8 cellular contexts compared by ENCODE assay signal in genomic region chr6:157107915-157108651, GRCh38.
DNase-seq lines count a peak whose midpoint lies in the region; FAIRE-seq and TF ChIP-seq lines count a peak whose summit lies in the region.

No MANE protein-coding gene starts in this region.

- H3K27me3 ChIP-seq in mammary epithelial cell (ENCODE audit: insufficient read depth, low read length) = no peaks in the 10 kb centered on the region
- no peaks in the 10 kb centered on the region for H3K27me3 ChIP-seq in muscle layer of colon (ENCODE audit: control insufficient read depth in 1 of 2, insufficient read depth in 2 of 2, low read length in 2 of 2)

- no peak overlapping the region for H3K4me2 ChIP-seq in mammary epithelial cell (ENCODE audit: insufficient read depth, low read depth, low read length)

- TF ChIP-seq CTCF in AG10803 (conservative IDR thresholded peaks at IDR 0.05; ENCODE audit: low read length) (no peak), mammary epithelial cell (conservative IDR thresholded peaks at IDR 0.05 in 1 of 2, IDR thresholded peaks at IDR 0.05 in 1 of 2; ENCODE audit: extremely low read depth in 1 of 2, insufficient read depth in 1 of 2, low read depth in 1 of 2, low read length in 2 of 2) (no peak)

- DNase-seq in AG10803 (ENCODE audit: low read depth) = peak; percentile 88
- peak; percentile 43 for DNase-seq in NCI-H1436 (lab: John Stamatoyannopoulos, UW)
- DNase-seq in mammary epithelial cell = peak; percentile 84
- DNase-seq in NCI-H524 treated with DMSO at 0.1 percent for 48 hours (lab: John Stamatoyannopoulos, UW) = no peak
- no peak for DNase-seq in NCI-H748 (lab: John Stamatoyannopoulos, UW; ENCODE audit: unreplicated experiment)
- no peak for DNase-seq in NCI-H2081 treated with DMSO at 0.1 percent for 48 hours (lab: John Stamatoyannopoulos, UW)
- DNase-seq in frontal cortex (ENCODE audit: low spot score in 2 of 2) = no peak

- intact Hi-C loops in mammary epithelial cell (cut with micrococcal nuclease) = loop anchor here (1.0 kb wide), 1 partner anchor 41 kb away; no protein-coding TSS in a partner anchor

- H3K36me3 ChIP-seq in mammary epithelial cell (ENCODE audit: insufficient read depth, low read length) (no peaks in the 10 kb centered on the region), muscle layer of colon (ENCODE audit: insufficient read depth, low read length) (no peaks in the 10 kb centered on the region)

- H3K4me3 ChIP-seq in AG10803 (ENCODE audit: low read length) (no peak overlapping the region), mammary epithelial cell (replicated peaks in 1 of 3; ENCODE audit: insufficient read depth in 1 of 3, low read depth in 2 of 3, low read length in 3 of 3) (no peak overlapping the region), muscle layer of colon (ENCODE audit: low read depth in 1 of 2, low read length in 2 of 2) (no peak overlapping the region)

- H4K20me1 ChIP-seq in mammary epithelial cell (ENCODE audit: insufficient read depth, low read length) = no peaks in the 10 kb centered on the region

- no TSS peak for BruUV-seq in mammary epithelial cell (replicated peaks; lab: Mats Ljungman, UMichigan)

- H3K9me3 ChIP-seq in mammary epithelial cell (replicated peaks; ENCODE audit: insufficient read depth, low read length) = no peaks in the 10 kb centered on the region
- H3K9me3 ChIP-seq in muscle layer of colon (ENCODE audit: low read length) = no peaks in the 10 kb centered on the region

- no peak overlapping the region for H2AFZ ChIP-seq in mammary epithelial cell (ENCODE audit: low read depth, low read length)

- no peak for FAIRE-seq in frontal cortex (lab: Jason Lieb, UNC)

- H3K4me1 ChIP-seq in mammary epithelial cell (ENCODE audit: insufficient read depth, low read length) (peaks cover 24% of the 10 kb centered on the region), muscle layer of colon (ENCODE audit: insufficient read depth, low read length) (peaks cover 17% of the 10 kb centered on the region)

- peaks cover 2% of the 10 kb centered on the region for H3K79me2 ChIP-seq in mammary epithelial cell (ENCODE audit: insufficient read depth, low read length)

- WGBS in mammary epithelial cell (ENCODE audit: low coverage, missing lambda C conversion rate) = 69% methylated on average over 6 of the region's 6 CpGs

- in situ Hi-C loops in mammary epithelial cell (cut with MboI; ENCODE audit: low sequenced_read_pairs in 2 of 2) = no loop called here

- CTCF ChIA-PET in mammary epithelial cell (lab: Charles Lee; ENCODE audit: low non-redundant PET) = no interaction called here

- dilution Hi-C loops in mammary epithelial cell (cut with HindIII; ENCODE audit: low sequenced_read_pairs) = no loop called here

- peak overlapping the region; percentile 82 for H3K27ac ChIP-seq in mammary epithelial cell (ENCODE audit: insufficient read depth, low read depth, low read length)
- H3K27ac ChIP-seq in muscle layer of colon (ENCODE audit: low read depth, low read length) = peak overlapping the region; percentile 45

- H3K9ac ChIP-seq in mammary epithelial cell (ENCODE audit: insufficient read depth, low read length) (no peak overlapping the region), muscle layer of colon (ENCODE audit: low read length) (peak overlapping the region; percentile 2)

Comparison
In these comparisons a context has a peak if more than half of its experiments do, and no peak if none do; other contexts are left out.
1. DNase-seq: peak in AG10803 (single experiment), NCI-H1436 (single experiment) and mammary epithelial cell (single experiment); none in NCI-H524 treated with DMSO at 0.1 percent for 48 hours (single experiment), NCI-H748 (single experiment), NCI-H2081 treated with DMSO at 0.1 percent for 48 hours (single experiment) and frontal cortex (0 of 2).